Comparison of ENCODE assay signal across 26 cellular contexts in genomic region chr3:180523040-180523439, GRCh38.
"Had no signal": no experiment of that assay in that cellular context is flagged by ENCODE, and none has a peak within 500 bp of the region (broad histone marks: within the 10 kb centered on the region; RNA-seq: fewer than 3 reads in every experiment).

No MANE protein-coding gene starts in this region.

- FAIRE-seq: endothelial cell of umbilical vein, kidney had no signal

- H3K4me1 ChIP-seq: esophagus muscularis mucosa, foreskin keratinocyte, gastroesophageal sphincter, heart left ventricle, left lung, neural progenitor cell, psoas muscle, sigmoid colon, stomach, thyroid gland, vagina had no signal

- ATAC-seq: foreskin keratinocyte; gastroesophageal sphincter; heart left ventricle; left cardiac atrium; left lung; mucosa of descending colon; psoas muscle; right cardiac atrium; stimulated activated effector memory CD8-positive, alpha-beta T cell treated with anti-CD3 and anti-CD28 coated beads, Interleukin-12 subunit alpha, Interleukin-12 subunit beta, amount 100 ng/mL, for 72 hours had no signal

- H3K36me3 ChIP-seq: esophagus muscularis mucosa, gastroesophageal sphincter, heart left ventricle, left lung, neural progenitor cell, sigmoid colon, stomach, thyroid gland, vagina had no signal

- H3K9me3 ChIP-seq: psoas muscle, thyroid gland, vagina had no signal

- H3K27me3 ChIP-seq: esophagus muscularis mucosa, foreskin keratinocyte, gastroesophageal sphincter, heart left ventricle, hepatocyte, left lung, neural progenitor cell, sigmoid colon, stomach, thyroid gland, vagina had no signal

- DNase-seq: effector memory CD4-positive, alpha-beta T cell; foreskin keratinocyte; heart left ventricle; kidney; left cardiac atrium; left lung; mesenchymal stem cell; mucosa of descending colon; naive B cell; posterior cingulate gyrus; psoas muscle; right cardiac atrium; sigmoid colon; stimulated activated CD4-positive, alpha-beta T cell treated with anti-CD3 and anti-CD28 coated beads, Interleukin-2, amount 100 ng/mL, for 24 hours; stimulated activated CD4-positive, alpha-beta T cell treated with anti-CD3 and anti-CD28 coated beads, Interleukin-4, amount 100 ng/mL, for 24 hours; stimulated activated naive CD4-positive, alpha-beta T cell treated with Interleukin-2 at 50 U/mL for 16 hours; stomach; thyroid gland; trophoblast cell had no signal

- H3K27ac ChIP-seq: esophagus muscularis mucosa, foreskin keratinocyte, gastroesophageal sphincter, heart left ventricle, hepatocyte, left lung, neural progenitor cell, psoas muscle, sigmoid colon, stomach, thyroid gland, vagina had no signal

- H3K4me3 ChIP-seq: esophagus muscularis mucosa, gastroesophageal sphincter, heart left ventricle, hepatocyte, left lung, mucosa of descending colon, neural progenitor cell, psoas muscle, sigmoid colon, stomach, thyroid gland, vagina had no signal
